In the genomic region with DNA sequence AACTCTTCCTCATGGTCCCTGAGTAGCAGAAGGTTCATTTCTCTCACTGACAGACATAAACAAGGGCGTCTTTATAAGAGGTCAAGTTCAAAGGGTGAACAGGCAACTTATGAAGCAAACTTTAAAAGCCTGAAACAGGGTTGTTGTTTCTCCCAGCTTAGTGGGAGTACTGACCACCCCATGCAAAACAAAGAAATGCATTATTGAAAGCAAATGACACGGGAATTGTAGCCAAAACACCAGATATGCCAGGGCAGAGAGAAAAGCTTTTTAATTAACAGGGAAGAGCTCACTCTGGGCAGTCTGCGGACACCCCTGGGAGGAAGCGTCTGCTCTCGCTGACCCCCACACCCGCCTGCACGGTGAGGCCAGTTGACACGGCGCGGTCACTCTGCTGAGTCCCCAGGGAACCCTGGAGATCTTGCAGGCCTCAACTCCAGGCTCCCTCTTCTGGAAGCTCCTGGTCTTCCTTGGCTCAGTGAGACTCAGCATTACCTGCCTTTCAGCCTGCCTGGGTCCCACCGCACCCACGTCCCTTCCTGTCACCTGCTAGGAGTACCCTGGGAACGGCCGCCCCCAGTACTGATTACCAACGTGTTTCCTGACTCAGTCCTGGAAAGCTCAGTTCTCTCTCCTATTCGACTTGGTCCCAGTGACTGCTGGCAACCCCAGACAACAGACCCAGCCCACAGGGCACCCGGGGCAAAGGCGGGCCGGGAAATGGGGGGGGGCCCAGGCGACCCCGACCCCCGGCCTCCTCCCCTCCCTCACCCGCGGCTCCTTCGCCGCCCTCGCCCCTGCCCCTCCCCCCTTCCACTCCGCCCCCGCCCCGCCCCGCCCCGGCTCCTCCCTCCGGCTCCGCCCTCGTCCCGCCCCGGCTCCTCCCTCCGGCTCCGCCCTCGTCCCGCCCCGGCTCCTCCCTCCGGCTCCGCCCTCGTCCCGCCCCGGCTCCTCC, we compare ENCODE assay signal across 1 cellular context.
TF ChIP-seq lines count a peak whose summit lies in the region.

No MANE protein-coding gene starts in this region.

TF ChIP-seq in HepG2, 621 proteins besides CTCF, POLR2A, EP300 and RAD21 (continued from another document and continues in another):
- TF ChIP-seq HNRNPL (IDR thresholded peaks at IDR 0.05; ENCODE audit: low read depth, low read length) (0 out of 2 replicates have a peak, but pooled peaks have one; percentile 37), IRX3 (CRISPR knock-in tag; IDR thresholded peaks at IDR 0.05; ENCODE audit: borderline replicate concordance, low read depth) (no peak), SIN3A (IDR thresholded peaks at IDR 0.05; ENCODE audit: borderline replicate concordance, low read depth, low read length) (0 out of 2 replicates have a peak, but pooled peaks have one; percentile 42), NCOR1 (IDR thresholded peaks at IDR 0.05; ENCODE audit: borderline replicate concordance, low read length) (no peak), BORCS8-MEF2B (CRISPR knock-in tag; IDR thresholded peaks at IDR 0.05) (peak; percentile 42; the same call in 1 of the 2 replicates), ZNF274 (CRISPR knock-in tag; IDR thresholded peaks at IDR 0.05) (peak; percentile 43; the same call in 1 of the 2 replicates), ZNF33B (CRISPR knock-in tag; IDR thresholded peaks at IDR 0.05) (no peak), EED (CRISPR knock-in tag; IDR thresholded peaks at IDR 0.05) (no peak), ZNF678 (CRISPR knock-in tag; IDR thresholded peaks at IDR 0.05) (no peak), ZFY (CRISPR knock-in tag; IDR thresholded peaks at IDR 0.05) (peak; percentile 52; the same call in 1 of the 2 replicates), JUNB (CRISPR knock-in tag; IDR thresholded peaks at IDR 0.05; ENCODE audit: borderline replicate concordance) (no peak), REPIN1 (CRISPR knock-in tag; IDR thresholded peaks at IDR 0.05; ENCODE audit: borderline replicate concordance, low read depth) (0 out of 2 replicates have a peak, but pooled peaks have one; percentile 24), SP1 (IDR thresholded peaks at IDR 0.05) (no peak), SP1 (CRISPR knock-in tag; IDR thresholded peaks at IDR 0.05) (peak; percentile 61; the same call in 1 of the 2 replicates), TBL1XR1 (IDR thresholded peaks at IDR 0.05; ENCODE audit: borderline replicate concordance, low read length, partially characterized antibody) (no peak), FIP1L1 (IDR thresholded peaks at IDR 0.05; ENCODE audit: borderline replicate concordance, insufficient read depth, low read depth, low read length) (no peak), SRSF1 (optimal IDR thresholded peaks at IDR 0.05; ENCODE audit: low read depth, low read length) (no peak), SMC3 (IDR thresholded peaks at IDR 0.05; ENCODE audit: low read length) (peak; percentile 20; the same call in 1 of the 2 replicates), MXI1 (IDR thresholded peaks at IDR 0.05; ENCODE audit: borderline replicate concordance, low read depth, low read length) (peak; percentile 86; the same call in 2 of the 3 replicates), SP5 (CRISPR knock-in tag; IDR thresholded peaks at IDR 0.05; ENCODE audit: borderline replicate concordance, low read depth) (peak; percentile 41; the same call in 1 of the 2 replicates), ZBTB38 (CRISPR knock-in tag; IDR thresholded peaks at IDR 0.05) (0 out of 2 replicates have a peak, but pooled peaks have one; percentile 47), MAZ (IDR thresholded peaks at IDR 0.05; ENCODE audit: borderline replicate concordance, low read depth, low read length) (0 out of 2 replicates have a peak, but pooled peaks have one; percentile 12), MAZ (CRISPR knock-in tag; IDR thresholded peaks at IDR 0.05; ENCODE audit: low read depth) (no peak), ZNF30 (CRISPR knock-in tag; IDR thresholded peaks at IDR 0.05) (no peak), RFX5 (IDR thresholded peaks at IDR 0.05; ENCODE audit: low read depth, low read length) (0 out of 2 replicates have a peak, but pooled peaks have one; percentile 35), PCBP1 (IDR thresholded peaks at IDR 0.05; ENCODE audit: borderline replicate concordance, low read depth, low read length) (0 out of 2 replicates have a peak, but pooled peaks have one; percentile 60), RBFOX2 (IDR thresholded peaks at IDR 0.05; ENCODE audit: low read depth, low read length) (peak; percentile 36; the same call in 1 of the 2 replicates), ZFP37 (CRISPR knock-in tag; IDR thresholded peaks at IDR 0.05; ENCODE audit: borderline replicate concordance) (no peak), POGZ (CRISPR knock-in tag; IDR thresholded peaks at IDR 0.05) (no peak), ZNF501 (CRISPR knock-in tag; IDR thresholded peaks at IDR 0.05) (0 out of 2 replicates have a peak, but pooled peaks have one; percentile 38), KDM2A (CRISPR knock-in tag; IDR thresholded peaks at IDR 0.05; ENCODE audit: borderline replicate concordance, low read depth) (0 out of 2 replicates have a peak, but pooled peaks have one; percentile 38), ZNF781 (CRISPR knock-in tag; IDR thresholded peaks at IDR 0.05; ENCODE audit: borderline replicate concordance, not compliant biosample characterization) (no peak), FOXO1 (CRISPR knock-in tag; IDR thresholded peaks at IDR 0.05) (no peak), TARDBP (CRISPR knock-in tag; IDR thresholded peaks at IDR 0.05) (0 out of 2 replicates have a peak, but pooled peaks have one; percentile 24)
- TF ChIP-seq, protein P1, sequence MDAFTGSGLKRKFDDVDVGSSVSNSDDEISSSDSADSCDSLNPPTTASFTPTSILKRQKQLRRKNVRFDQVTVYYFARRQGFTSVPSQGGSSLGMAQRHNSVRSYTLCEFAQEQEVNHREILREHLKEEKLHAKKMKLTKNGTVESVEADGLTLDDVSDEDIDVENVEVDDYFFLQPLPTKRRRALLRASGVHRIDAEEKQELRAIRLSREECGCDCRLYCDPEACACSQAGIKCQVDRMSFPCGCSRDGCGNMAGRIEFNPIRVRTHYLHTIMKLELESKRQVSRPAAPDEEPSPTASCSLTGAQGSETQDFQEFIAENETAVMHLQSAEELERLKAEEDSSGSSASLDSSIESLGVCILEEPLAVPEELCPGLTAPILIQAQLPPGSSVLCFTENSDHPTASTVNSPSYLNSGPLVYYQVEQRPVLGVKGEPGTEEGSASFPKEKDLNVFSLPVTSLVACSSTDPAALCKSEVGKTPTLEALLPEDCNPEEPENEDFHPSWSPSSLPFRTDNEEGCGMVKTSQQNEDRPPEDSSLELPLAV (CRISPR knock-in tag; conservative IDR thresholded peaks at IDR 0.05; ENCODE audit: low read depth): no peak
- TF ChIP-seq, protein P2, sequence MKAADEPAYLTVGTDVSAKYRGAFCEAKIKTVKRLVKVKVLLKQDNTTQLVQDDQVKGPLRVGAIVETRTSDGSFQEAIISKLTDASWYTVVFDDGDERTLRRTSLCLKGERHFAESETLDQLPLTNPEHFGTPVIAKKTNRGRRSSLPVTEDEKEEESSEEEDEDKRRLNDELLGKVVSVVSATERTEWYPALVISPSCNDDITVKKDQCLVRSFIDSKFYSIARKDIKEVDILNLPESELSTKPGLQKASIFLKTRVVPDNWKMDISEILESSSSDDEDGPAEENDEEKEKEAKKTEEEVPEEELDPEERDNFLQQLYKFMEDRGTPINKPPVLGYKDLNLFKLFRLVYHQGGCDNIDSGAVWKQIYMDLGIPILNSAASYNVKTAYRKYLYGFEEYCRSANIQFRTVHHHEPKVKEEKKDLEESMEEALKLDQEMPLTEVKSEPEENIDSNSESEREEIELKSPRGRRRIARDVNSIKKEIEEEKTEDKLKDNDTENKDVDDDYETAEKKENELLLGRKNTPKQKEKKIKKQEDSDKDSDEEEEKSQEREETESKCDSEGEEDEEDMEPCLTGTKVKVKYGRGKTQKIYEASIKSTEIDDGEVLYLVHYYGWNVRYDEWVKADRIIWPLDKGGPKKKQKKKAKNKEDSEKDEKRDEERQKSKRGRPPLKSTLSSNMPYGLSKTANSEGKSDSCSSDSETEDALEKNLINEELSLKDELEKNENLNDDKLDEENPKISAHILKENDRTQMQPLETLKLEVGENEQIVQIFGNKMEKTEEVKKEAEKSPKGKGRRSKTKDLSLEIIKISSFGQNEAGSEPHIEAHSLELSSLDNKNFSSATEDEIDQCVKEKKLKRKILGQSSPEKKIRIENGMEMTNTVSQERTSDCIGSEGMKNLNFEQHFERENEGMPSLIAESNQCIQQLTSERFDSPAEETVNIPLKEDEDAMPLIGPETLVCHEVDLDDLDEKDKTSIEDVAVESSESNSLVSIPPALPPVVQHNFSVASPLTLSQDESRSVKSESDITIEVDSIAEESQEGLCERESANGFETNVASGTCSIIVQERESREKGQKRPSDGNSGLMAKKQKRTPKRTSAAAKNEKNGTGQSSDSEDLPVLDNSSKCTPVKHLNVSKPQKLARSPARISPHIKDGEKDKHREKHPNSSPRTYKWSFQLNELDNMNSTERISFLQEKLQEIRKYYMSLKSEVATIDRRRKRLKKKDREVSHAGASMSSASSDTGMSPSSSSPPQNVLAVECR (CRISPR knock-in tag; IDR thresholded peaks at IDR 0.05; ENCODE audit: borderline replicate concordance): peak; percentile 34; the same call in 1 of the 2 replicates
- TF ChIP-seq, protein P3, sequence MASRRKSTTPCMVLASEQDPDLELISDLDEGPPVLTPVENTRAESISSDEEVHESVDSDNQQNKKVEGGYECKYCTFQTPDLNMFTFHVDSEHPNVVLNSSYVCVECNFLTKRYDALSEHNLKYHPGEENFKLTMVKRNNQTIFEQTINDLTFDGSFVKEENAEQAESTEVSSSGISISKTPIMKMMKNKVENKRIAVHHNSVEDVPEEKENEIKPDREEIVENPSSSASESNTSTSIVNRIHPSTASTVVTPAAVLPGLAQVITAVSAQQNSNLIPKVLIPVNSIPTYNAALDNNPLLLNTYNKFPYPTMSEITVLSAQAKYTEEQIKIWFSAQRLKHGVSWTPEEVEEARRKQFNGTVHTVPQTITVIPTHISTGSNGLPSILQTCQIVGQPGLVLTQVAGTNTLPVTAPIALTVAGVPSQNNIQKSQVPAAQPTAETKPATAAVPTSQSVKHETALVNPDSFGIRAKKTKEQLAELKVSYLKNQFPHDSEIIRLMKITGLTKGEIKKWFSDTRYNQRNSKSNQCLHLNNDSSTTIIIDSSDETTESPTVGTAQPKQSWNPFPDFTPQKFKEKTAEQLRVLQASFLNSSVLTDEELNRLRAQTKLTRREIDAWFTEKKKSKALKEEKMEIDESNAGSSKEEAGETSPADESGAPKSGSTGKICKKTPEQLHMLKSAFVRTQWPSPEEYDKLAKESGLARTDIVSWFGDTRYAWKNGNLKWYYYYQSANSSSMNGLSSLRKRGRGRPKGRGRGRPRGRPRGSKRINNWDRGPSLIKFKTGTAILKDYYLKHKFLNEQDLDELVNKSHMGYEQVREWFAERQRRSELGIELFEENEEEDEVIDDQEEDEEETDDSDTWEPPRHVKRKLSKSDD (CRISPR knock-in tag; IDR thresholded peaks at IDR 0.05; ENCODE audit: low read depth): no peak
- TF ChIP-seq, protein P4, sequence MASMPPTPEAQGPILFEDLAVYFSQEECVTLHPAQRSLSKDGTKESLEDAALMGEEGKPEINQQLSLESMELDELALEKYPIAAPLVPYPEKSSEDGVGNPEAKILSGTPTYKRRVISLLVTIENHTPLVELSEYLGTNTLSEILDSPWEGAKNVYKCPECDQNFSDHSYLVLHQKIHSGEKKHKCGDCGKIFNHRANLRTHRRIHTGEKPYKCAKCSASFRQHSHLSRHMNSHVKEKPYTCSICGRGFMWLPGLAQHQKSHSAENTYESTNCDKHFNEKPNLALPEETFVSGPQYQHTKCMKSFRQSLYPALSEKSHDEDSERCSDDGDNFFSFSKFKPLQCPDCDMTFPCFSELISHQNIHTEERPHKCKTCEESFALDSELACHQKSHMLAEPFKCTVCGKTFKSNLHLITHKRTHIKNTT (CRISPR knock-in tag; IDR thresholded peaks at IDR 0.05): no peak
- TF ChIP-seq, protein P5, sequence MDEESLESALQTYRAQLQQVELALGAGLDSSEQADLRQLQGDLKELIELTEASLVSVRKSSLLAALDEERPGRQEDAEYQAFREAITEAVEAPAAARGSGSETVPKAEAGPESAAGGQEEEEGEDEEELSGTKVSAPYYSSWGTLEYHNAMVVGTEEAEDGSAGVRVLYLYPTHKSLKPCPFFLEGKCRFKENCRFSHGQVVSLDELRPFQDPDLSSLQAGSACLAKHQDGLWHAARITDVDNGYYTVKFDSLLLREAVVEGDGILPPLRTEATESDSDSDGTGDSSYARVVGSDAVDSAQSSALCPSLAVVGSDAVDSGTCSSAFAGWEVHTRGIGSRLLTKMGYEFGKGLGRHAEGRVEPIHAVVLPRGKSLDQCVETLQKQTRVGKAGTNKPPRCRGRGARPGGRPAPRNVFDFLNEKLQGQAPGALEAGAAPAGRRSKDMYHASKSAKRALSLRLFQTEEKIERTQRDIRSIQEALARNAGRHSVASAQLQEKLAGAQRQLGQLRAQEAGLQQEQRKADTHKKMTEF (CRISPR knock-in tag; IDR thresholded peaks at IDR 0.05): no peak
- TF ChIP-seq, protein P6, sequence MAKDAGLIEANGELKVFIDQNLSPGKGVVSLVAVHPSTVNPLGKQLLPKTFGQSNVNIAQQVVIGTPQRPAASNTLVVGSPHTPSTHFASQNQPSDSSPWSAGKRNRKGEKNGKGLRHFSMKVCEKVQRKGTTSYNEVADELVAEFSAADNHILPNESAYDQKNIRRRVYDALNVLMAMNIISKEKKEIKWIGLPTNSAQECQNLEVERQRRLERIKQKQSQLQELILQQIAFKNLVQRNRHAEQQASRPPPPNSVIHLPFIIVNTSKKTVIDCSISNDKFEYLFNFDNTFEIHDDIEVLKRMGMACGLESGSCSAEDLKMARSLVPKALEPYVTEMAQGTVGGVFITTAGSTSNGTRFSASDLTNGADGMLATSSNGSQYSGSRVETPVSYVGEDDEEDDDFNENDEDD (CRISPR knock-in tag; IDR thresholded peaks at IDR 0.05; ENCODE audit: borderline replicate concordance): no peak
- TF ChIP-seq, protein P7, sequence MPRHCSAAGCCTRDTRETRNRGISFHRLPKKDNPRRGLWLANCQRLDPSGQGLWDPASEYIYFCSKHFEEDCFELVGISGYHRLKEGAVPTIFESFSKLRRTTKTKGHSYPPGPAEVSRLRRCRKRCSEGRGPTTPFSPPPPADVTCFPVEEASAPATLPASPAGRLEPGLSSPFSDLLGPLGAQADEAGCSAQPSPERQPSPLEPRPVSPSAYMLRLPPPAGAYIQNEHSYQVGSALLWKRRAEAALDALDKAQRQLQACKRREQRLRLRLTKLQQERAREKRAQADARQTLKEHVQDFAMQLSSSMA (CRISPR knock-in tag; IDR thresholded peaks at IDR 0.05): no peak
- TF ChIP-seq, protein P8, sequence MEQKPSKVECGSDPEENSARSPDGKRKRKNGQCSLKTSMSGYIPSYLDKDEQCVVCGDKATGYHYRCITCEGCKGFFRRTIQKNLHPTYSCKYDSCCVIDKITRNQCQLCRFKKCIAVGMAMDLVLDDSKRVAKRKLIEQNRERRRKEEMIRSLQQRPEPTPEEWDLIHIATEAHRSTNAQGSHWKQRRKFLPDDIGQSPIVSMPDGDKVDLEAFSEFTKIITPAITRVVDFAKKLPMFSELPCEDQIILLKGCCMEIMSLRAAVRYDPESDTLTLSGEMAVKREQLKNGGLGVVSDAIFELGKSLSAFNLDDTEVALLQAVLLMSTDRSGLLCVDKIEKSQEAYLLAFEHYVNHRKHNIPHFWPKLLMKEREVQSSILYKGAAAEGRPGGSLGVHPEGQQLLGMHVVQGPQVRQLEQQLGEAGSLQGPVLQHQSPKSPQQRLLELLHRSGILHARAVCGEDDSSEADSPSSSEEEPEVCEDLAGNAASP (CRISPR knock-in tag; IDR thresholded peaks at IDR 0.05; ENCODE audit: borderline replicate concordance): no peak
- TF ChIP-seq, protein P9, sequence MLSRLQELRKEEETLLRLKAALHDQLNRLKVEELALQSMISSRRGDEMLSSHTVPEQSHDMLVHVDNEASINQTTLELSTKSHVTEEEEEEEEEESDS (CRISPR knock-in tag; IDR thresholded peaks at IDR 0.05; ENCODE audit: borderline replicate concordance): no peak
